Comparison of ENCODE assay signal across 8 cellular contexts in the genomic region with DNA sequence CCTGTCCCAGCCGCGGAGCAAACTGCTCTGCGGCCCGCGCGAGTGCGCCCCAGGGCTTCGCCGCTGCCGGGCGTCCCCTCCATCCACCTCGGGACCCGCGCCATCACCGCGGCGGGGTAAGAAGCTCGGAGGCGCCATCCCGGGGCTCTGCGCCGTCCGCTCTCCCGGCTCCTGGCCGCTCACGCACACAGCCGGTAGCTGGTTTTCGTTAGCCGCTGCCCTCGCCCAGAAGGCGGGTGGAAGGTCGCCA. TPM values are rescaled to one million over a fixed set of nuclear protein-coding genes. Genes with fewer than 3 reads are reported as not detected.
DNase-seq lines count a peak whose midpoint lies in the region; ATAC-seq, FAIRE-seq and TF ChIP-seq lines count a peak whose summit lies in the region.

No MANE protein-coding gene starts in this region.

- H3K4me3 ChIP-seq in GM12864 (ENCODE audit: low read depth, low read length), result peak overlapping the region; percentile 38
- H3K4me3 ChIP-seq in MG63, result peak overlapping the region; percentile 33
- H3K4me3 ChIP-seq in esophagus muscularis mucosa, result peak overlapping the region; percentile 53 to 68 (median 56)
- peak overlapping the region; percentile 59 for H3K4me3 ChIP-seq in psoas muscle

- no peak for TF ChIP-seq POLR2A in esophagus muscularis mucosa (IDR thresholded peaks at IDR 0.05; ENCODE audit: low read depth)
- no peak for TF ChIP-seq POLR2A in GM12892 (IDR thresholded peaks at IDR 0.05; ENCODE audit: low read depth, low read length)

- H3K36me3 ChIP-seq in MG63 (no peaks in the 10 kb centered on the region), esophagus muscularis mucosa (no peaks in the 10 kb centered on the region), psoas muscle (ENCODE audit: insufficient read depth in 1 of 2, low read depth in 1 of 2) (no peaks in the 10 kb centered on the region)

- FAIRE-seq in GM12892 (lab: Jason Lieb, UNC), result no peak

- peak in 1 of 4 donors; percentile 39 for ATAC-seq in psoas muscle
- ATAC-seq in HG03196 (IDR thresholded peaks at IDR 0.05; ENCODE audit: unreplicated experiment), result no peak

- H3K4me1 ChIP-seq in esophagus muscularis mucosa (peaks cover 24 to 68% (median 52%) of the 10 kb centered on the region in 4 donors), psoas muscle (peaks cover 4% of the 10 kb centered on the region)

- 0% methylated on average over 1 of the region's 32 CpGs for WGBS in esophagus muscularis mucosa
- 0 to 1% (median 1%) methylated on average over 27 to 32 of the region's 32 CpGs for WGBS in psoas muscle, 3 donors

- TF ChIP-seq CTCF in GM12864 (IDR thresholded peaks at IDR 0.05; ENCODE audit: low read depth, low read length, missing control alignments) (no peak), esophagus muscularis mucosa (IDR thresholded peaks at IDR 0.05) (no peak), psoas muscle (IDR thresholded peaks at IDR 0.05) (no peak)

- intact Hi-C loops in esophagus muscularis mucosa (cut with DNase I) (loop anchor here (10.0 kb wide), 1 partner anchor 159 kb away; a partner anchor contains a TSS), psoas muscle (cut with DNase I) (loop anchor here in 1 of 2 donors (10.0 kb wide), 1 partner anchor 379 kb away; a partner anchor contains a TSS)

- peaks cover 49% of the 10 kb centered on the region for H3K27me3 ChIP-seq in MG63
- H3K27me3 ChIP-seq in esophagus muscularis mucosa, result peaks cover 5 to 98% (median 56%) of the 10 kb centered on the region in 4 donors
- peaks cover 3 to 91% (median 44%) of the 10 kb centered on the region in 3 donors for H3K27me3 ChIP-seq in psoas muscle (ENCODE audit: insufficient read depth in 3 of 3, low read length in 2 of 3)

- H3K27ac ChIP-seq in esophagus muscularis mucosa (replicated peaks in 1 of 4) (peak overlapping the region; percentile 62 to 77 (median 74)), psoas muscle (no peak overlapping the region), substantia nigra (ENCODE audit: low read depth, low read length, poor library complexity, severe bottlenecking) (no peak overlapping the region)

- H3K9me3 ChIP-seq in MG63, result no peaks in the 10 kb centered on the region
- H3K9me3 ChIP-seq in esophagus muscularis mucosa, result no peaks in the 10 kb centered on the region
- no peaks in the 10 kb centered on the region for H3K9me3 ChIP-seq in psoas muscle

- no peak for DNase-seq in GM12864 (ENCODE audit: low read depth)
- peak; percentile 36 for DNase-seq in MG63
- DNase-seq in esophagus muscularis mucosa (ENCODE audit: extremely low spot score), result no peak
- no peak for DNase-seq in psoas muscle
- DNase-seq in GM12892 (ENCODE audit: insufficient read length), result no peak
- DNase-seq in kidney tubule cell (ENCODE audit: low spot score), result no peak
- no peak for DNase-seq in substantia nigra (lab: John Stamatoyannopoulos, UW)

- no peak for TF ChIP-seq EP300 in esophagus muscularis mucosa (IDR thresholded peaks at IDR 0.05)

RNA-seq across cellular contexts. Expression of a gene that starts 0.9 kb away (rescaled TPM):
- total RNA-seq in MG63 (2014; rRNA removed; shearing (Covaris generic); ENCODE audit: low replicate concordance), result not detected in 2 replicates
- 10 to 100 TPM in 1 of 4 donors, 1 to 10 TPM in 3; 2.7 to 10.4 (median 7.4) TPM for total RNA-seq in esophagus muscularis mucosa
- total RNA-seq in psoas muscle, result under 1 TPM; 0.04 to 0.94 (median 0.17) TPM
- polyA plus RNA-seq in psoas muscle, result under 1 TPM; 0.03 to 0.04 (median 0.04) TPM
- 0.19 TPM for polyA plus RNA-seq in GM12892 (2012; ENCODE audit: missing spikeins)

RNA-seq across cellular contexts. Expression of a gene that starts 15.1 kb away (rescaled TPM):
- 10.9 and 28.0 TPM in 2 replicates for total RNA-seq in MG63 (2014; rRNA removed; shearing (Covaris generic); ENCODE audit: low replicate concordance)
- total RNA-seq in esophagus muscularis mucosa, result 10 to 100 TPM; 42.6 to 95.6 (median 60.0) TPM
- 10 to 100 TPM in 3 of 4 donors, 1 to 10 TPM in 1; 9.2 to 12.1 (median 11.4) TPM for total RNA-seq in psoas muscle
- 10 to 100 TPM; 12.6 to 20.6 (median 13.2) TPM for polyA plus RNA-seq in psoas muscle
- 7.3 TPM for polyA plus RNA-seq in GM12892 (2012; ENCODE audit: missing spikeins)

Comparison
In these comparisons a context has a peak if more than half of its experiments do, and no peak if none do; other contexts are left out.
1. H3K27ac ChIP-seq: peak in esophagus muscularis mucosa (4 of 4); none in psoas muscle (single experiment) and substantia nigra (single experiment).
2. Peak in every context shown above with its lines, with median percentiles within 50 percentile points of each other: H3K4me3 ChIP-seq.